Comparison of ENCODE assay signal across 8 cellular contexts in genomic region chr4:140048419-140049022, GRCh38.
A peak's percentile ranks its signal among the peaks of the same experiment; 100 is the strongest.
DNase-seq lines count a peak whose midpoint lies in the region; ATAC-seq and TF ChIP-seq lines count a peak whose summit lies in the region.

No MANE protein-coding gene starts in this region.

- 2 to 4% (median 4%) methylated on average over 4 of the region's 4 CpGs for WGBS in ovary, 3 donors

- peak overlapping the region; percentile 65 for H3K4me3 Mint-ChIP-seq in Calu3 (ENCODE audit: low read depth, unreplicated experiment)

- H3K27me3 Mint-ChIP-seq in Calu3 (ENCODE audit: unreplicated experiment), result no peaks in the 10 kb centered on the region

- no peaks in the 10 kb centered on the region for H3K9me3 Mint-ChIP-seq in Calu3 (ENCODE audit: low read depth, unreplicated experiment)

- intact Hi-C loops in Calu3 (cut with micrococcal nuclease; ENCODE audit: unreplicated experiment), result loop anchor here (2.0 kb wide), 1 partner anchor 102 kb away; no protein-coding TSS in a partner anchor
- intact Hi-C loops in ovary (cut with DNase I), result loop anchor here in 2 of 4 donors (5.0 to 10.0 kb wide), 5 partner anchors 104 to 314 kb away; partner anchors contain the start of gene MAML3 (in 2 of the 2)

- no peak for TF ChIP-seq EP300 in ovary (IDR thresholded peaks at IDR 0.05)

- H3K4me1 ChIP-seq in ovary (ENCODE audit: insufficient read depth), result peaks cover 5% of the 10 kb centered on the region

- no peaks in the 10 kb centered on the region for H3K9me3 ChIP-seq in ovary

- ATAC-seq in HG03565 (IDR thresholded peaks at IDR 0.05; ENCODE audit: unreplicated experiment) (no peak), GM21423 (IDR thresholded peaks at IDR 0.05; ENCODE audit: unreplicated experiment) (no peak)

- TF ChIP-seq POLR2A in ovary (IDR thresholded peaks at IDR 0.05), result no peak

- peaks cover 35% of the 10 kb centered on the region for H3K4me1 Mint-ChIP-seq in Calu3 (ENCODE audit: low read depth, unreplicated experiment)

- BruUV-seq in Calu3 (replicated peaks; lab: Mats Ljungman, UMichigan), result no TSS peak

- TF ChIP-seq CTCF in Calu3 (IDR thresholded peaks at IDR 0.05; ENCODE audit: unreplicated experiment) (no peak), ovary (IDR thresholded peaks at IDR 0.05) (no peak)

- H3K4me3 ChIP-seq in ovary, result peak overlapping the region; percentile 17

- H3K36me3 ChIP-seq in ovary, result no peaks in the 10 kb centered on the region

- peak overlapping the region; percentile 78 for H3K27ac Mint-ChIP-seq in Calu3 (ENCODE audit: unreplicated experiment)

- CTCF ChIA-PET in Calu3 (lab: Charles Lee), result interaction anchor here (1.2 to 1.5 kb wide), 3 partner anchors 28 to 102 kb away, joined by 5 to 9 read pairs (median 6); no protein-coding TSS in a partner anchor

- H3K27ac ChIP-seq in epithelial cell of prostate (peak overlapping the region; percentile 19), ovary (peak overlapping the region; percentile 62 to 85)

- no peaks in the 10 kb centered on the region for H3K36me3 Mint-ChIP-seq in Calu3 (ENCODE audit: insufficient read depth, unreplicated experiment)

- no peak for DNase-seq in Calu3
- DNase-seq in NCI-H2227 treated with DMSO at 0.1 percent for 48 hours (lab: John Stamatoyannopoulos, UW), result peak; percentile 44
- DNase-seq in epithelial cell of prostate (ENCODE audit: low read depth, low spot score), result no peak
- no peak for DNase-seq in ovary
- no peak for DNase-seq in NCI-H345 (lab: John Stamatoyannopoulos, UW)
- DNase-seq in NK-92 (lab: John Stamatoyannopoulos, UW; ENCODE audit: unreplicated experiment), result no peak

- H3K27me3 ChIP-seq in ovary, result no peaks in the 10 kb centered on the region
